Comparison of ENCODE assay signal across 9 cellular contexts in genomic region chr1:169113613-169114119, GRCh38. TPM values are rescaled to one million over a fixed set of nuclear protein-coding genes. Genes with fewer than 3 reads are reported as not detected.
DNase-seq lines count a peak whose midpoint lies in the region; ATAC-seq and TF ChIP-seq lines count a peak whose summit lies in the region.
"Had no signal": no experiment of that assay in that cellular context is flagged by ENCODE, and none has a peak within 500 bp of the region (broad histone marks: within the 10 kb centered on the region; RNA-seq: fewer than 3 reads in every experiment).

No MANE protein-coding gene starts in this region.

- H3K27ac ChIP-seq in GM23338 (ENCODE audit: low read depth): peak overlapping the region; percentile 79; the same call in 1 of the 2 replicates

- H3K4me1 Mint-ChIP-seq in GM23338: peaks cover 46% of the 10 kb centered on the region

- no peaks in the 10 kb centered on the region for H3K9me2 ChIP-seq in GM23338 (ENCODE audit: insufficient read depth)

- H3K4me3 ChIP-seq in GM23338 (no peak overlapping the region), retinal pigment epithelial cell (ENCODE audit: low read length) (no peak overlapping the region)

- H3K27ac Mint-ChIP-seq in GM23338: peak overlapping the region; percentile 83

- H3K36me3 ChIP-seq in GM23338 (ENCODE audit: insufficient read depth): peaks cover 22% of the 10 kb centered on the region

- H3K27me3 Mint-ChIP-seq in GM23338 (ENCODE audit: insufficient read depth, low read depth, poor library complexity): peaks cover 6% of the 10 kb centered on the region

- ATAC-seq in GM23338: peak; percentile 87
- ATAC-seq in activated CD4-positive, CD25-positive, alpha-beta regulatory T cell treated with anti-CD3 and anti-CD28 coated beads, Interleukin-2, amount 50 U/mL, for 24 hours: no peak

- H3K4me3 Mint-ChIP-seq in GM23338: peak overlapping the region; percentile 67

- peaks cover 80% of the 10 kb centered on the region for H3K79me2 ChIP-seq in GM23338 (replicated peaks; ENCODE audit: insufficient read depth)

- H3K4me2 ChIP-seq in GM23338: peak overlapping the region; percentile 59

- H3F3A ChIP-seq in GM23338 (replicated peaks; ENCODE audit: low read depth): 0 out of 2 replicates have a peak, but pooled peaks cover 4% of the 10 kb centered on the region

- peaks cover 44% of the 10 kb centered on the region for H3K4me1 ChIP-seq in GM23338 (ENCODE audit: insufficient read depth)

- H3K9me3 Mint-ChIP-seq in GM23338: no peaks in the 10 kb centered on the region

- no peaks in the 10 kb centered on the region for H3K27me3 ChIP-seq in GM23338 (ENCODE audit: insufficient read depth)

- H3K36me3 Mint-ChIP-seq in GM23338 (ENCODE audit: low read depth): peaks cover 58% of the 10 kb centered on the region

- TF ChIP-seq CTCF in GM23338 (conservative IDR thresholded peaks at IDR 0.05; ENCODE audit: low read depth in 2 of 2): no peak
- TF ChIP-seq CTCF in retinal pigment epithelial cell (conservative IDR thresholded peaks at IDR 0.05; ENCODE audit: low read depth, low read length): no peak

- H2AFZ ChIP-seq in GM23338: no peak overlapping the region

- DNase-seq in GM23338 (ENCODE audit: low spot score) (peak; percentile 65), SW480 (ENCODE audit: low spot score) (peak; percentile 65), glomerular visceral epithelial cell (ENCODE audit: extremely low spot score) (peak; percentile 95), retinal pigment epithelial cell (ENCODE audit: low read depth) (peak; percentile 73), NCI-H510A (lab: John Stamatoyannopoulos, UW) (no peak), SK-N-DZ (ENCODE audit: low spot score) (no peak), NCI-H128 (lab: John Stamatoyannopoulos, UW; ENCODE audit: unreplicated experiment) (no peak)
- DNase-seq: activated CD4-positive, CD25-positive, alpha-beta regulatory T cell had no signal

- no peaks in the 10 kb centered on the region; the same call in none of the 2 replicates for H4K20me1 ChIP-seq in GM23338 (replicated peaks; ENCODE audit: insufficient read depth)

TF ChIP-seq in GM23338, 12 proteins besides CTCF, POLR2A, EP300 and RAD21:
- TF ChIP-seq ZNF331 (CRISPR knock-in tag; IDR thresholded peaks at IDR 0.05; ENCODE audit: low read depth) (no peak), ZNF114 (CRISPR knock-in tag; IDR thresholded peaks at IDR 0.05) (no peak), EZH2 (IDR thresholded peaks at IDR 0.05; ENCODE audit: low read depth, unreplicated experiment) (no peak), NANOG (IDR thresholded peaks at IDR 0.05; ENCODE audit: borderline replicate concordance) (no peak), ZNF462 (CRISPR knock-in tag; IDR thresholded peaks at IDR 0.05) (no peak), ETS1 (IDR thresholded peaks at IDR 0.05) (no peak)
TF ChIP-seq in GM23338: peak in this region for 0.

RNA-seq across cellular contexts. Expression of gene ATP1B1, which starts 7.2 kb away (rescaled TPM):
- total RNA-seq in GM23338 (2014; rRNA removed; shearing (Covaris generic)): 48.9 and 51.0 TPM in 2 replicates
- polyA plus RNA-seq in GM23338 (2016; fragmentation: Nextera tagmentation; extraction: Ambion mirVana): 69.2 and 73.4 TPM in 2 replicates
- 56.6 and 57.7 TPM in 2 replicates for polyA plus RNA-seq in SK-N-DZ (2014; cell fraction: cytosol; rRNA removed)
- polyA plus RNA-seq in SK-N-DZ (2014; cell fraction: nucleus; rRNA removed): 27.7 and 29.6 TPM in 2 replicates

Comparison
In these comparisons a context has a peak if more than half of its experiments do, and no peak if none do; other contexts are left out.
1. DNase-seq: peak in GM23338 (single experiment), SW480 (single experiment), glomerular visceral epithelial cell (single experiment) and retinal pigment epithelial cell (single experiment); none in NCI-H510A (single experiment), SK-N-DZ (single experiment) and NCI-H128 (single experiment).